Comparison of ENCODE assay signal across 8 cellular contexts in the genomic region with DNA sequence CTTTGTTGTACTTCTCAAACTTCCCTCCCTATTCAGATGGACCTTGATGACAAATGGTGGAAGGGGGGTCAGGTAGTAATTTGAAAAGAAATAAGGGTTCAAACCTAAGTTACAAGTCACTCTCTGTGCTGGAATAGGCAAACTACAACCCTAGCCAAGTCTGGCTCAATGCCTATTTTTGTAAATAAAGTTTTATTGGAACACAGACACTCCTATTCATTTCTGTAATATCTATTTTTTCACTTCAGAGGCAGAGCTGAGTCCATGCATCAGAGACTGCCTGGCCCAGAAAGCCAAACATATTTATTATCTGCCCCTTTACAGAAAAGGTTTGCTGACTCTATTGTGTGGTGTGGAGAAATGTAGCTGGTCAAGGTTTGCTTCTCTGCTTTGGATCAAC.
"Had no signal": no experiment of that assay in that cellular context is flagged by ENCODE, and none has a peak within 500 bp of the region (broad histone marks: within the 10 kb centered on the region; RNA-seq: fewer than 3 reads in every experiment).

No MANE protein-coding gene starts in this region.

- H2AFZ ChIP-seq: GM23338 had no signal

- H3K4me3 ChIP-seq: GM23338 had no signal

- FAIRE-seq: H1, H54, HTR-8/SVneo had no signal

- H3K4me2 ChIP-seq: GM23338, KMS-11 had no signal

- H3K27ac ChIP-seq: KMS-11 had no signal

- DNase-seq: H9, HCEC 1CT, KBM-7 had no signal

- H3K9ac ChIP-seq: KMS-11 had no signal

- ATAC-seq: GM23338 had no signal
